ENCODE assay signal across 8 cellular contexts in the genomic region with DNA sequence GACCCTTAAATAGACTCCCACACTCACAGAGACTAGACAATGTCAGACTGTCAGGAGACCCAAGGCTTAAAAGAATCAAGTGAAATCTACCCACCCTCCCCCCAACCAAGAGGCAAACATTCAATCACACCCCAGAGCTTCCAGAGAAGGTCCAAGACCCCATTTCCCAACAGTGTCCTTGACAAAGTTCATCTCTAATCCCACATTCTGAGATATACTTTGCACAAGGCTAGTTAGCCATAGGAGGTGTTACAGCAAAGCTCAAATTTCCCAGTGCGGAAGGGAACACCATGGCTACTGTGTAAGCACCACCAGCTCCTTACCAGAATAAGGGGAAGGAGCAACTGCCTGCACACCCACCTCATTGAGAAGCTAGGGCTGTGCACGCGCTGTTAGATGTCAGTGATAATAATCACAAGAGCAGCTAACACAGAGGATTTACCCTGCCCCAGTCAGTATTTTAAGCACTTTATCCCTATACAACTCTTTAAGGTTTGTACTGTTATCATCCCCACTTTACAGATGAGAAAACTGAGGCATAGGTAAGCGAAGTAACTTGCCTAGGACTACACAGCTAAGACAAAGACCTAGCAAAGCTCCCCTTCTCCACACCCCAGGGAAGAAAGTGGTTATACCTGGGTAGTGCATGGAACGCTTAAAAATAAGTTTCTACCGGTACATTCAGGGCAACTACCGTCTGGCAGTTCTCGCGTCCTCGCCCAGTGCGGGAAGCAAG. TPM values are rescaled to one million over a fixed set of nuclear protein-coding genes. Genes with fewer than 3 reads are reported as not detected.
DNase-seq lines count a peak whose midpoint lies in the region; ATAC-seq and TF ChIP-seq lines count a peak whose summit lies in the region.

No MANE protein-coding gene starts in this region.

- H3K4me3 ChIP-seq in body of pancreas = peak overlapping the region; percentile 41 to 88
- peak overlapping the region; percentile 44 for H3K4me3 ChIP-seq in mesendoderm (ENCODE audit: low read length)
- peak overlapping the region; percentile 56 to 80 (median 74) for H3K4me3 ChIP-seq in tibial nerve

- TF ChIP-seq CTCF in body of pancreas (IDR thresholded peaks at IDR 0.05) (no peak), tibial nerve (IDR thresholded peaks at IDR 0.05) (no peak)

- DNase-seq in activated T-cell treated with anti-CD3 and anti-CD28 coated beads, Interleukin-2, amount 50 U/mL, for 72 hours = no peak
- no peak for DNase-seq in activated T-cell treated with anti-CD3 and anti-CD28 coated beads, Interleukin-2, amount 50 U/mL, for 48 hours
- DNase-seq in body of pancreas (no peak), mesendoderm (no peak), tibial nerve (ENCODE audit: low spot score in 2 of 2) (no peak), DMS53 (lab: John Stamatoyannopoulos, UW) (no peak)

- no peak overlapping the region for H3K23ac ChIP-seq in mesendoderm (ENCODE audit: low read length)

- H3K27ac Mint-ChIP-seq in activated T-cell treated with anti-CD3 and anti-CD28 coated beads, Interleukin-2, amount 50 U/mL, for 72 hours = no peak overlapping the region

- WGBS in body of pancreas, 2 donors = 28 to 30% methylated on average over 10 to 11 of the region's 11 CpGs
- no CpG with 5 or more reads among the region's 11 CpGs for WGBS in mesendoderm (ENCODE audit: extremely low coverage, insufficient coverage, low lambda C conversion rate)
- WGBS in tibial nerve, 2 donors = 35 to 39% methylated on average over 11 of the region's 11 CpGs

- H3K9me3 Mint-ChIP-seq in activated T-cell treated with anti-CD3 and anti-CD28 coated beads, Interleukin-2, amount 50 U/mL, for 72 hours = no peaks in the 10 kb centered on the region

- H4K8ac ChIP-seq in mesendoderm (ENCODE audit: low read depth, low read length) = no peak overlapping the region

- H3K4me3 Mint-ChIP-seq in activated T-cell treated with anti-CD3 and anti-CD28 coated beads, Interleukin-2, amount 50 U/mL, for 72 hours = peak overlapping the region; percentile 63 to 81

- H3K9me3 ChIP-seq in body of pancreas = no peaks in the 10 kb centered on the region
- H3K9me3 ChIP-seq in tibial nerve = no peaks in the 10 kb centered on the region

- H3K18ac ChIP-seq in mesendoderm (ENCODE audit: low read length) = no peak overlapping the region

- H3K27me3 Mint-ChIP-seq in activated T-cell treated with anti-CD3 and anti-CD28 coated beads, Interleukin-2, amount 50 U/mL, for 72 hours (ENCODE audit: low read depth) = peaks cover 59% of the 10 kb centered on the region

- H2BK15ac ChIP-seq in mesendoderm (replicated peaks; ENCODE audit: low read depth) = no peak overlapping the region

- peaks cover 5% of the 10 kb centered on the region for H3K4me1 Mint-ChIP-seq in activated T-cell treated with anti-CD3 and anti-CD28 coated beads, Interleukin-2, amount 50 U/mL, for 72 hours (ENCODE audit: low read depth)

- H3K36me3 ChIP-seq in body of pancreas (replicated peaks in 1 of 2; ENCODE audit: insufficient read depth in 1 of 2, low read depth in 2 of 2) = no peaks in the 10 kb centered on the region
- no peaks in the 10 kb centered on the region for H3K36me3 ChIP-seq in mesendoderm (ENCODE audit: control insufficient read depth, insufficient read depth, low read length)
- H3K36me3 ChIP-seq in tibial nerve = no peaks in the 10 kb centered on the region

- peak in 1 of 2 donors; percentile 10 for ATAC-seq in activated T-cell treated with anti-CD3 and anti-CD28 coated beads, Interleukin-2, amount 50 U/mL, for 72 hours (replicated peaks in 1 of 2)
- no peak for ATAC-seq in body of pancreas
- no peak for ATAC-seq in HG02981 (IDR thresholded peaks at IDR 0.05; ENCODE audit: unreplicated experiment)
- no peak for ATAC-seq in GM21717 (IDR thresholded peaks at IDR 0.05; ENCODE audit: unreplicated experiment)

- no peaks in the 10 kb centered on the region for H3K79me2 ChIP-seq in mesendoderm (ENCODE audit: control insufficient read depth, insufficient read depth, low read length)

- H3K27me3 ChIP-seq in body of pancreas (no peaks in the 10 kb centered on the region), mesendoderm (ENCODE audit: insufficient read depth, low read length, poor library complexity) (no peaks in the 10 kb centered on the region), tibial nerve (peaks cover 0 to 25% of the 10 kb centered on the region in 2 donors)

- peak overlapping the region; percentile 87 for H3K4me2 ChIP-seq in mesendoderm (ENCODE audit: low read length)

- H2AK5ac ChIP-seq in mesendoderm (ENCODE audit: low read length) = no peak overlapping the region

- no peaks in the 10 kb centered on the region for H3K36me3 Mint-ChIP-seq in activated T-cell treated with anti-CD3 and anti-CD28 coated beads, Interleukin-2, amount 50 U/mL, for 72 hours (ENCODE audit: insufficient read depth in 2 of 2)

- H3K27ac ChIP-seq in body of pancreas = peak overlapping the region; percentile 62 to 84 (median 71)
- H3K27ac ChIP-seq in mesendoderm (ENCODE audit: low read depth, low read length) = no peak overlapping the region
- peak overlapping the region in 1 of 4 donors; percentile 84 for H3K27ac ChIP-seq in tibial nerve

- TF ChIP-seq POLR2A in body of pancreas (IDR thresholded peaks at IDR 0.05) (no peak), tibial nerve (IDR thresholded peaks at IDR 0.05) (no peak)

- intact Hi-C loops in body of pancreas (cut with DNase I) = loop anchor here (5.0 kb wide), 1 partner anchor 80 kb away; no protein-coding TSS in a partner anchor

- peak overlapping the region; percentile 69 for H3K56ac ChIP-seq in mesendoderm (ENCODE audit: low read length)

- H4K5ac ChIP-seq in mesendoderm (ENCODE audit: low read length) = no peak overlapping the region

- no peak overlapping the region for H3K4ac ChIP-seq in mesendoderm (ENCODE audit: low read depth, low read length)

- peaks cover 21% of the 10 kb centered on the region for H3K4me1 ChIP-seq in body of pancreas
- no peaks in the 10 kb centered on the region for H3K4me1 ChIP-seq in mesendoderm (ENCODE audit: control insufficient read depth, low read depth, low read length)
- peaks cover 0 to 21% (median 3%) of the 10 kb centered on the region in 4 donors for H3K4me1 ChIP-seq in tibial nerve

- TF ChIP-seq EP300 in tibial nerve (IDR thresholded peaks at IDR 0.05) = no peak

- H3K9ac ChIP-seq in mesendoderm (ENCODE audit: low read length) = peak overlapping the region; percentile 67

- peaks cover 3% of the 10 kb centered on the region for H3K79me1 ChIP-seq in mesendoderm (ENCODE audit: low read length)

- no peak overlapping the region for H2BK120ac ChIP-seq in mesendoderm (ENCODE audit: low read depth, low read length)

- no peak overlapping the region for H2BK5ac ChIP-seq in mesendoderm (ENCODE audit: low read length)

RNA-seq across cellular contexts. Expression of gene SPATA12, which starts 17.3 kb away (rescaled TPM):
- not detected for total RNA-seq in activated T-cell treated with anti-CD3 and anti-CD28 coated beads, Interleukin-2, amount 50 U/mL, for 72 hours
- not detected for total RNA-seq in body of pancreas
- 0.49 TPM for polyA plus RNA-seq in mesendoderm (2013, experiment 1 of 2)
- 0.56 TPM for polyA plus RNA-seq in mesendoderm (2013, experiment 2 of 2)
- not detected for total RNA-seq in tibial nerve
